Comparison of ENCODE assay signal across 26 cellular contexts in the genomic region with DNA sequence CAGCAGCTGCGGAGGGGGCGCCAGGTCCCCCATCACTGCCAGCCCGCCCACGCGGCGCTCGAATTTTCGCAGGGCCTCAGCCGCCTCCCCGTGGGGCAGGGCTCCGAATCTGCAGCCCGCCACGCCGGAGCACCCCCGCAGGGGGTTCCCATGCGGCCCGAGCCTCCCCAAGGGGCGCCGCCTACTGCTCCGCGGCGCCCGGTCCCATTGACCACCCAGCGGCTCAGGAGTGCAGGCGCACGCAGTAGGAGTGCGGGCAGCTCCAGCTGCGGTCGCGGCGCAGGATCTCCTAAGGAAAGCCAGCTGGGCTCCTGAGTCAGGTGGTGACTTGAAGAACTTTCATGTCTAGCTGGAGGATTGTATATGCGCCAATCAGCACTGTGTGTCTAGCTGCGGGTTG.
"Had no signal": no experiment of that assay in that cellular context is flagged by ENCODE, and none has a peak within 500 bp of the region (broad histone marks: within the 10 kb centered on the region; RNA-seq: fewer than 3 reads in every experiment).

No MANE protein-coding gene starts in this region.

- H3K9ac ChIP-seq: neural progenitor cell, parathyroid adenoma had no signal

- H3K27ac Mint-ChIP-seq: natural killer cell; nephron; neural progenitor cell; progenitor cell of endocrine pancreas; stimulated activated effector memory CD8-positive, alpha-beta T cell treated with anti-CD3 and anti-CD28 coated beads, Interleukin-12 subunit alpha, Interleukin-12 subunit beta, amount 100 ng/mL, for 72 hours; stimulated activated naive B cell treated with anti-CD40 and anti-IgM and Interleukin-4, amounts not matched to agents 10 μg/mL and 1 μg/mL and 100 μg/mL, for 72 hours had no signal

- H2AFZ ChIP-seq: neural progenitor cell, parathyroid adenoma had no signal

- H3K4me2 ChIP-seq: neural progenitor cell had no signal

- H3K36me3 ChIP-seq: neural progenitor cell, ovary, right lobe of liver, sigmoid colon, stomach, thoracic aorta, thyroid gland, tibial nerve, upper lobe of left lung, uterus had no signal

- H3K36me3 Mint-ChIP-seq: natural killer cell; neural progenitor cell; stimulated activated effector memory CD8-positive, alpha-beta T cell treated with anti-CD3 and anti-CD28 coated beads, Interleukin-12 subunit alpha, Interleukin-12 subunit beta, amount 100 ng/mL, for 72 hours; stimulated activated naive B cell treated with anti-CD40 and anti-IgM and Interleukin-4, amounts not matched to agents 10 μg/mL and 1 μg/mL and 100 μg/mL, for 72 hours had no signal

- H3K9me3 ChIP-seq: ovary, right lobe of liver, thoracic aorta, thyroid gland, uterus had no signal

- H3K4me1 Mint-ChIP-seq: naive thymus-derived CD4-positive, alpha-beta T cell; natural killer cell; neural progenitor cell; stimulated activated effector memory CD8-positive, alpha-beta T cell treated with anti-CD3 and anti-CD28 coated beads, Interleukin-12 subunit alpha, Interleukin-12 subunit beta, amount 100 ng/mL, for 72 hours; stimulated activated naive B cell treated with anti-CD40 and anti-IgM and Interleukin-4, amounts not matched to agents 10 μg/mL and 1 μg/mL and 100 μg/mL, for 72 hours had no signal

- H3K4me1 ChIP-seq: neural progenitor cell, parathyroid adenoma, psoas muscle, sigmoid colon, stomach, tibial nerve, upper lobe of left lung, uterus had no signal

- FAIRE-seq: small intestine had no signal

- H3K79me2 ChIP-seq: parathyroid adenoma had no signal

- ATAC-seq: naive thymus-derived CD4-positive, alpha-beta T cell; natural killer cell; psoas muscle; right cardiac atrium; stimulated activated effector memory CD8-positive, alpha-beta T cell treated with anti-CD3 and anti-CD28 coated beads, Interleukin-12 subunit alpha, Interleukin-12 subunit beta, amount 100 ng/mL, for 72 hours; stimulated activated naive B cell treated with anti-CD40 and anti-IgM and Interleukin-4, amounts not matched to agents 10 μg/mL and 1 μg/mL and 100 μg/mL, for 72 hours had no signal

- H3K4me3 ChIP-seq: neural progenitor cell, ovary, psoas muscle, right lobe of liver, sigmoid colon, stomach, thoracic aorta, thyroid gland, tibial nerve, upper lobe of left lung, uterus had no signal

- H3K4me3 Mint-ChIP-seq: naive thymus-derived CD4-positive, alpha-beta T cell; natural killer cell; nephron; neural progenitor cell; stimulated activated effector memory CD8-positive, alpha-beta T cell treated with anti-CD3 and anti-CD28 coated beads, Interleukin-12 subunit alpha, Interleukin-12 subunit beta, amount 100 ng/mL, for 72 hours; stimulated activated naive B cell treated with anti-CD40 and anti-IgM and Interleukin-4, amounts not matched to agents 10 μg/mL and 1 μg/mL and 100 μg/mL, for 72 hours had no signal

- H3K27me3 ChIP-seq: neural progenitor cell, ovary, right lobe of liver, sigmoid colon, stomach, thyroid gland, tibial nerve, upper lobe of left lung, uterus had no signal

- H3K27me3 Mint-ChIP-seq: naive thymus-derived CD4-positive, alpha-beta T cell had no signal

- DNase-seq: naive thymus-derived CD4-positive, alpha-beta T cell; natural killer cell; occipital lobe; ovary; psoas muscle; right cardiac atrium; right lobe of liver; sigmoid colon; small intestine; stimulated activated CD4-positive, alpha-beta T cell treated with anti-CD3 and anti-CD28 coated beads, Interleukin-15, amount 100 ng/mL, for 24 hours; stimulated activated CD4-positive, alpha-beta T cell treated with anti-CD3 and anti-CD28 coated beads, Interleukin-2, amount 100 ng/mL, for 24 hours; stimulated activated CD4-positive, alpha-beta T cell treated with anti-CD3 and anti-CD28 coated beads, Interleukin-2, amount 100 ng/mL, for 48 hours; stimulated activated CD4-positive, alpha-beta T cell treated with anti-CD3 and anti-CD28 coated beads, Interleukin-4, amount 100 ng/mL, for 24 hours; stimulated activated naive B cell treated with anti-CD40 and anti-IgM and Interleukin-4, amounts not matched to agents 10 μg/mL and 1 μg/mL and 100 μg/mL, for 72 hours; stimulated activated naive CD4-positive, alpha-beta T cell treated with Interleukin-2 at 50 U/mL for 16 hours; stomach; thyroid gland; uterus had no signal

- H3K27ac ChIP-seq: neural progenitor cell, ovary, parathyroid adenoma, psoas muscle, right lobe of liver, sigmoid colon, stomach, thoracic aorta, thyroid gland, tibial nerve, upper lobe of left lung, uterus had no signal
